In the genomic region with DNA sequence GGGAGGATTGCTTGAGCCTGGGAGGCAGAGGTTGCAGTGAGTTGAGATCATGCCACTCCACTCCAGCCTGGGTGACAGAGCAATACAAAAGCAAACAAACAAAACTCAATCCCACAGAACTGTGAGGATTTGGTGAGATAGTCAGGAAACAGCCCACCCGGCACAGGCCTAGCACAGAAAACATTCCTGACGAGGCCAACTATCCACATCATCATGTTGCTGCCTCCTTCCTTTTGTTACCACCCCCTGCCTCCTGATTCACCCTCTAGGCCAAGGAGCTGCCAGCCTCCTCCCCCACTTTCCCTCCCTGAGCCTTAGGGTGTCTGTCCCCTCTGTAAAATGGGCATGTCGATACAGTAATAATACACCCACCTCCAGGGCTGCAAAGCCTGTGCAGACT, we compare ENCODE assay signal across 1 cellular context.
TF ChIP-seq lines count a peak whose summit lies in the region.

No MANE protein-coding gene starts in this region.

TF ChIP-seq in IMR-90, 13 proteins besides CTCF, POLR2A, EP300 and RAD21:
- TF ChIP-seq, protein P1, sequence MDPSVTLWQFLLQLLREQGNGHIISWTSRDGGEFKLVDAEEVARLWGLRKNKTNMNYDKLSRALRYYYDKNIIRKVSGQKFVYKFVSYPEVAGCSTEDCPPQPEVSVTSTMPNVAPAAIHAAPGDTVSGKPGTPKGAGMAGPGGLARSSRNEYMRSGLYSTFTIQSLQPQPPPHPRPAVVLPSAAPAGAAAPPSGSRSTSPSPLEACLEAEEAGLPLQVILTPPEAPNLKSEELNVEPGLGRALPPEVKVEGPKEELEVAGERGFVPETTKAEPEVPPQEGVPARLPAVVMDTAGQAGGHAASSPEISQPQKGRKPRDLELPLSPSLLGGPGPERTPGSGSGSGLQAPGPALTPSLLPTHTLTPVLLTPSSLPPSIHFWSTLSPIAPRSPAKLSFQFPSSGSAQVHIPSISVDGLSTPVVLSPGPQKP (IDR thresholded peaks at IDR 0.05; ENCODE audit: borderline replicate concordance, low read depth, low read length): no peak
- TF ChIP-seq CHD1 (IDR thresholded peaks at IDR 0.05; ENCODE audit: low read depth, low read length) (no peak), SMC3 (IDR thresholded peaks at IDR 0.05; ENCODE audit: low read depth, low read length) (no peak), MXI1 (IDR thresholded peaks at IDR 0.05; ENCODE audit: borderline replicate concordance, low read depth, low read length) (no peak), RCOR1 (IDR thresholded peaks at IDR 0.05; ENCODE audit: insufficient replicate concordance, low read length) (peak; percentile 45), CEBPB (IDR thresholded peaks at IDR 0.05; ENCODE audit: low read depth, low read length) (no peak), MAZ (IDR thresholded peaks at IDR 0.05; ENCODE audit: borderline replicate concordance, low read depth, low read length) (peak; percentile 54; the same call in 1 of the 2 replicates), RFX5 (IDR thresholded peaks at IDR 0.05; ENCODE audit: low read depth, low read length) (no peak), MAFK (IDR thresholded peaks at IDR 0.05; ENCODE audit: low read depth, low read length) (no peak), BHLHE40 (IDR thresholded peaks at IDR 0.05; ENCODE audit: low read depth, low read length) (peak; percentile 34; the same call in 1 of the 2 replicates), FOS (IDR thresholded peaks at IDR 0.05; ENCODE audit: low read depth, low read length) (peak; percentile 19; the same call in 1 of the 2 replicates), USF2 (IDR thresholded peaks at IDR 0.05; ENCODE audit: low read depth, low read length) (no peak), NFE2L2 (IDR thresholded peaks at IDR 0.05; ENCODE audit: low read depth, low read length) (no peak; the same call in 1 of the 2 replicates)
